ENCODE assay signal across 11 cellular contexts in genomic region chr14:52701223-52701622, GRCh38. TPM values are rescaled to one million over a fixed set of nuclear protein-coding genes. Genes with fewer than 3 reads are reported as not detected.
DNase-seq lines count a peak whose midpoint lies in the region; ATAC-seq and TF ChIP-seq lines count a peak whose summit lies in the region.
"Had no signal": no experiment of that assay in that cellular context is flagged by ENCODE, and none has a peak within 500 bp of the region (broad histone marks: within the 10 kb centered on the region; RNA-seq: fewer than 3 reads in every experiment).

No MANE protein-coding gene starts in this region.

- no peak overlapping the region for H3K4ac ChIP-seq in trophoblast cell (ENCODE audit: low read depth, low read length)

- TF ChIP-seq EP300 in upper lobe of left lung (IDR thresholded peaks at IDR 0.05) = no peak

- H3K4me1 Mint-ChIP-seq in activated naive CD8-positive, alpha-beta T cell treated with anti-CD3 and anti-CD28 coated beads, Interleukin-2, amount 50 U/mL, for 24 hours = peaks cover 17% of the 10 kb centered on the region
- peaks cover 14% of the 10 kb centered on the region for H3K4me1 Mint-ChIP-seq in activated naive CD8-positive, alpha-beta T cell treated with anti-CD3 and anti-CD28 coated beads for 36 hours

- no peak overlapping the region for H3K14ac ChIP-seq in trophoblast cell (ENCODE audit: low read length)

- H3K79me1 ChIP-seq in trophoblast cell (ENCODE audit: low read length) = no peaks in the 10 kb centered on the region

- no peak overlapping the region for H3K4me2 ChIP-seq in trophoblast cell (ENCODE audit: low read length)

- H4K8ac ChIP-seq in trophoblast cell (ENCODE audit: low read depth, low read length) = no peak overlapping the region

- H3K4me3 Mint-ChIP-seq in activated naive CD8-positive, alpha-beta T cell treated with anti-CD3 and anti-CD28 coated beads, Interleukin-2, amount 50 U/mL, for 24 hours = no peak overlapping the region
- H3K4me3 Mint-ChIP-seq in activated naive CD8-positive, alpha-beta T cell treated with anti-CD3 and anti-CD28 coated beads for 36 hours = no peak overlapping the region

- H3K9me3 ChIP-seq in breast epithelium (no peaks in the 10 kb centered on the region), liver (ENCODE audit: control insufficient read depth in 4 of 4, low read length in 3 of 4) (no peaks in the 10 kb centered on the region), upper lobe of left lung (no peaks in the 10 kb centered on the region), trophoblast cell (ENCODE audit: insufficient read depth, low read depth, low read length) (no peaks in the 10 kb centered on the region)

- no peaks in the 10 kb centered on the region for H3K4me1 ChIP-seq in breast epithelium
- H3K4me1 ChIP-seq in liver (ENCODE audit: control insufficient read depth in 4 of 4, insufficient read depth in 4 of 4, low read length in 3 of 4) = peaks cover 3 to 14% (median 9%) of the 10 kb centered on the region in 4 donors
- peaks cover 9 to 25% (median 17%) of the 10 kb centered on the region in 4 donors for H3K4me1 ChIP-seq in upper lobe of left lung
- H3K4me1 ChIP-seq in trophoblast cell (ENCODE audit: control insufficient read depth in 1 of 2, insufficient read depth in 2 of 2, low read length in 2 of 2) = peaks cover 0 to under 1% of the 10 kb centered on the region in 2 experiments

- ATAC-seq in activated naive CD8-positive, alpha-beta T cell treated with anti-CD3 and anti-CD28 coated beads, Interleukin-2, amount 50 U/mL, for 24 hours = peak; percentile 65
- ATAC-seq in upper lobe of left lung (ENCODE audit: low FRiP score in 2 of 2) (no peak), GM21367 (IDR thresholded peaks at IDR 0.05; ENCODE audit: unreplicated experiment) (no peak)

- H3K4me3 ChIP-seq in breast epithelium (no peak overlapping the region), liver (ENCODE audit: low read depth in 1 of 3, low read length in 3 of 3) (no peak overlapping the region), upper lobe of left lung (no peak overlapping the region), trophoblast cell (ENCODE audit: low read depth, low read length) (no peak overlapping the region)

- H3K79me2 ChIP-seq in trophoblast cell (ENCODE audit: control insufficient read depth, insufficient read depth, low read length, poor library complexity) = no peaks in the 10 kb centered on the region

- no peaks in the 10 kb centered on the region for H3K27me3 Mint-ChIP-seq in activated naive CD8-positive, alpha-beta T cell treated with anti-CD3 and anti-CD28 coated beads, Interleukin-2, amount 50 U/mL, for 24 hours
- H3K27me3 Mint-ChIP-seq in activated naive CD8-positive, alpha-beta T cell treated with anti-CD3 and anti-CD28 coated beads for 36 hours = no peaks in the 10 kb centered on the region

- no peaks in the 10 kb centered on the region for H3K9me3 Mint-ChIP-seq in activated naive CD8-positive, alpha-beta T cell treated with anti-CD3 and anti-CD28 coated beads, Interleukin-2, amount 50 U/mL, for 24 hours
- peaks cover 1% of the 10 kb centered on the region for H3K9me3 Mint-ChIP-seq in activated naive CD8-positive, alpha-beta T cell treated with anti-CD3 and anti-CD28 coated beads for 36 hours

- H3K36me3 ChIP-seq in breast epithelium (no peaks in the 10 kb centered on the region), liver (ENCODE audit: control insufficient read depth in 4 of 4, insufficient read depth in 3 of 4, low read depth in 1 of 4, low read length in 3 of 4) (no peaks in the 10 kb centered on the region), upper lobe of left lung (no peaks in the 10 kb centered on the region), trophoblast cell (ENCODE audit: control insufficient read depth in 1 of 2, insufficient read depth in 2 of 2, low read length in 2 of 2) (no peaks in the 10 kb centered on the region)

- H2BK120ac ChIP-seq in trophoblast cell (ENCODE audit: insufficient read depth, low read length, poor library complexity) = no peak overlapping the region

- no peak for DNase-seq in activated naive CD8-positive, alpha-beta T cell treated with anti-CD3 and anti-CD28 coated beads, Interleukin-2, amount 50 U/mL, for 24 hours
- DNase-seq in activated naive CD8-positive, alpha-beta T cell treated with anti-CD3 and anti-CD28 coated beads for 36 hours = no peak
- DNase-seq in breast epithelium (ENCODE audit: low spot score in 2 of 2) = no peak
- no peak for DNase-seq in upper lobe of left lung
- no peak for DNase-seq in mucosa of gallbladder (ENCODE audit: low spot score)
- no peak for DNase-seq in trophoblast cell
- DNase-seq: anterior cingulate cortex; effector memory CD4-positive, alpha-beta T cell; NCI-H510A had no signal

- no peak overlapping the region for H4K12ac ChIP-seq in trophoblast cell (ENCODE audit: low read depth, low read length)

- peak overlapping the region; percentile 64 to 78 for H3K27ac ChIP-seq in breast epithelium
- peak overlapping the region; percentile 61 to 66 for H3K27ac ChIP-seq in liver (ENCODE audit: low read depth in 1 of 2, low read length in 2 of 2)
- peak overlapping the region; percentile 52 to 79 (median 64) for H3K27ac ChIP-seq in upper lobe of left lung
- no peak overlapping the region for H3K27ac ChIP-seq in trophoblast cell (ENCODE audit: low read depth, low read length)

- no peak overlapping the region for H3K18ac ChIP-seq in trophoblast cell (ENCODE audit: low read length)

- TF ChIP-seq POLR2A in breast epithelium (IDR thresholded peaks at IDR 0.05) = no peak
- TF ChIP-seq POLR2A in upper lobe of left lung (IDR thresholded peaks at IDR 0.05) = no peak

- no peak overlapping the region for H2AK5ac ChIP-seq in trophoblast cell (ENCODE audit: low read length)

- H3K36me3 Mint-ChIP-seq in activated naive CD8-positive, alpha-beta T cell treated with anti-CD3 and anti-CD28 coated beads, Interleukin-2, amount 50 U/mL, for 24 hours (ENCODE audit: low read depth) = no peaks in the 10 kb centered on the region
- H3K36me3 Mint-ChIP-seq in activated naive CD8-positive, alpha-beta T cell treated with anti-CD3 and anti-CD28 coated beads for 36 hours = no peaks in the 10 kb centered on the region

- 77% methylated on average over 3 of the region's 3 CpGs for WGBS in liver
- 69 to 76% methylated on average over 3 of the region's 3 CpGs for WGBS in upper lobe of left lung, 2 donors
- WGBS in trophoblast cell (ENCODE audit: extremely low coverage, insufficient coverage, insufficient read length) = no CpG with 5 or more reads among the region's 3 CpGs

- H4K91ac ChIP-seq in trophoblast cell (ENCODE audit: low read depth, low read length) = no peak overlapping the region

- H3K23ac ChIP-seq in trophoblast cell (ENCODE audit: low read length) = no peak overlapping the region

- H2BK12ac ChIP-seq in trophoblast cell (ENCODE audit: low read length) = no peak overlapping the region

- no peaks in the 10 kb centered on the region for H3K27me3 ChIP-seq in breast epithelium
- H3K27me3 ChIP-seq in liver (ENCODE audit: control insufficient read depth in 4 of 4, insufficient read depth in 4 of 4, low read length in 3 of 4) = no peaks in the 10 kb centered on the region
- H3K27me3 ChIP-seq in upper lobe of left lung = no peaks in the 10 kb centered on the region
- no peaks in the 10 kb centered on the region for H3K27me3 ChIP-seq in trophoblast cell (ENCODE audit: insufficient read depth, low read length)

- TF ChIP-seq CTCF in breast epithelium (IDR thresholded peaks at IDR 0.05) = no peak
- no peak for TF ChIP-seq CTCF in liver (IDR thresholded peaks at IDR 0.05; ENCODE audit: low read depth, low read length, missing input control)
- TF ChIP-seq CTCF in upper lobe of left lung (IDR thresholded peaks at IDR 0.05) = no peak

- H3K27ac Mint-ChIP-seq in activated naive CD8-positive, alpha-beta T cell treated with anti-CD3 and anti-CD28 coated beads, Interleukin-2, amount 50 U/mL, for 24 hours = peak overlapping the region; percentile 3
- no peak overlapping the region for H3K27ac Mint-ChIP-seq in activated naive CD8-positive, alpha-beta T cell treated with anti-CD3 and anti-CD28 coated beads for 36 hours

- no peak overlapping the region for H2BK5ac ChIP-seq in trophoblast cell (ENCODE audit: low read depth, low read length, poor library complexity)

- H2AFZ ChIP-seq in trophoblast cell (ENCODE audit: insufficient read depth, low read length, poor library complexity) = no peak overlapping the region

- no peak for TF ChIP-seq RAD21 in liver (IDR thresholded peaks at IDR 0.05)

- H3K9ac ChIP-seq in liver (ENCODE audit: low read depth in 1 of 2, low read length in 2 of 2) (peak overlapping the region in 1 of 2 donors; percentile 51), trophoblast cell (ENCODE audit: low read length) (no peak overlapping the region)

- intact Hi-C loops in breast epithelium (cut with DNase I; ENCODE audit: low total_unique reads) = loop anchor here (10.0 kb wide), 1 partner anchor 146 kb away; the partner anchor contains the start of genes GPR137C and TXNDC16

TF ChIP-seq in liver, 16 proteins besides CTCF, POLR2A, EP300 and RAD21 (continues in another document):
- TF ChIP-seq FOXA2 (IDR thresholded peaks at IDR 0.05) (no peak), MAX (IDR thresholded peaks at IDR 0.05) (no peak), HNF4G (IDR thresholded peaks at IDR 0.05) (no peak)

RNA-seq across cellular contexts. Expression of gene PSMC6, which starts 5.8 kb away (rescaled TPM):
- 100 to 1,000 TPM; 117 to 123 TPM for total RNA-seq in activated naive CD8-positive, alpha-beta T cell treated with anti-CD3 and anti-CD28 coated beads for 36 hours
- total RNA-seq in breast epithelium (100 to 1,000 TPM in 1 of 3 donors, 10 to 100 TPM in 2; 78.3 to 106 (median 89.9) TPM), liver (10 to 100 TPM; 72.3 to 98.9 TPM), upper lobe of left lung (10 to 100 TPM; 36.1 to 95.1 (median 57.2) TPM), mucosa of gallbladder (61.6 TPM)
- polyA plus RNA-seq in liver = 10 to 100 TPM; 43.2 to 66.2 TPM
- polyA plus RNA-seq in trophoblast cell (2013) = 85.0 and 90.7 TPM in 2 replicates

RNA-seq across cellular contexts. Expression of gene ERO1A, which starts 5.9 kb away (rescaled TPM):
- total RNA-seq in activated naive CD8-positive, alpha-beta T cell treated with anti-CD3 and anti-CD28 coated beads for 36 hours = 100 to 1,000 TPM; 120 to 121 TPM
- total RNA-seq in breast epithelium (10 to 100 TPM; 28.6 to 43.6 (median 37.0) TPM), liver (10 to 100 TPM; 22.2 to 42.3 TPM), upper lobe of left lung (10 to 100 TPM; 36.4 to 63.4 (median 50.9) TPM), mucosa of gallbladder (74.6 TPM)
- 10 to 100 TPM; 16.5 to 17.8 TPM for polyA plus RNA-seq in liver
- polyA plus RNA-seq in trophoblast cell (2013) = 36.2 and 36.9 TPM in 2 replicates

RNA-seq across cellular contexts. Expression of gene STYX, which starts 28.7 kb away (rescaled TPM):
- total RNA-seq in activated naive CD8-positive, alpha-beta T cell treated with anti-CD3 and anti-CD28 coated beads for 36 hours = 10 to 100 TPM; 16.3 to 17.5 TPM
- total RNA-seq in breast epithelium (10 to 100 TPM; 15.1 to 17.7 (median 16.0) TPM), liver (10 to 100 TPM; 18.7 to 21.2 TPM), upper lobe of left lung (10 to 100 TPM in 4 of 6 donors, 1 to 10 TPM in 2; 3.0 to 16.5 (median 10.4) TPM), mucosa of gallbladder (9.0 TPM)
- polyA plus RNA-seq in liver = 10 to 100 TPM in 1 of 2 donors, 1 to 10 TPM in 1; 5.9 to 15.8 TPM
- polyA plus RNA-seq in trophoblast cell (2013) = 11.7 and 12.4 TPM in 2 replicates
